In genomic region chr5:13553896-13554295, GRCh38 we compare ENCODE assay signal across 15 cellular contexts.
DNase-seq lines count a peak whose midpoint lies in the region; ATAC-seq and TF ChIP-seq lines count a peak whose summit lies in the region.
"Had no signal": no experiment of that assay in that cellular context is flagged by ENCODE, and none has a peak within 500 bp of the region (broad histone marks: within the 10 kb centered on the region; RNA-seq: fewer than 3 reads in every experiment).

No MANE protein-coding gene starts in this region.

- POLR2A ChIA-PET in activated CD8-positive, alpha-beta T cell treated with anti-CD3 and anti-CD28 coated beads for 36 hours (lab: Charles Lee), result no interaction called here
- POLR2A ChIA-PET in activated CD8-positive, alpha-beta T cell treated with anti-CD3 and anti-CD28 coated beads, Interleukin-2, amount 10 ng/mL, durations not matched to agents 7 days and 5 days (lab: Charles Lee), result no interaction called here

- no peak overlapping the region for H3K4me3 Mint-ChIP-seq in activated CD8-positive, alpha-beta T cell treated with anti-CD3 and anti-CD28 coated beads for 36 hours
- H3K4me3 Mint-ChIP-seq in activated CD8-positive, alpha-beta T cell treated with anti-CD3 and anti-CD28 coated beads, Interleukin-2, amount 10 ng/mL, durations not matched to agents 7 days and 5 days, result no peak overlapping the region
- no peak overlapping the region for H3K4me3 Mint-ChIP-seq in type B pancreatic cell

- H3K23ac ChIP-seq in mesenchymal stem cell (ENCODE audit: low read length in 2 of 2), result no peak overlapping the region

- TF ChIP-seq CTCF in activated CD8-positive, alpha-beta T cell treated with anti-CD3 and anti-CD28 coated beads for 36 hours (IDR thresholded peaks at IDR 0.05), result no peak
- TF ChIP-seq CTCF in fibroblast of the aortic adventitia (IDR thresholded peaks at IDR 0.05; ENCODE audit: insufficient read depth, low read length) (no peak), type B pancreatic cell (conservative IDR thresholded peaks at IDR 0.05) (no peak)

- H3K4me3 ChIP-seq in fibroblast of the aortic adventitia (ENCODE audit: low read depth, low read length) (no peak overlapping the region), mesenchymal stem cell (ENCODE audit: insufficient read depth in 1 of 2, low read depth in 1 of 2, low read length in 2 of 2) (no peak overlapping the region)
- H3K4me3 ChIP-seq: coronary artery, HAP-1, heart left ventricle, mucosa of descending colon had no signal

- no peaks in the 10 kb centered on the region for H3K79me1 ChIP-seq in mesenchymal stem cell (replicated peaks; ENCODE audit: low read length, poor library complexity, severe bottlenecking)

- no peak overlapping the region for H3K18ac ChIP-seq in mesenchymal stem cell (ENCODE audit: low read depth in 1 of 2, low read length in 2 of 2)

- no peak overlapping the region for H3K27ac Mint-ChIP-seq in activated CD8-positive, alpha-beta T cell treated with anti-CD3 and anti-CD28 coated beads for 36 hours
- H3K27ac Mint-ChIP-seq in activated CD8-positive, alpha-beta T cell treated with anti-CD3 and anti-CD28 coated beads, Interleukin-2, amount 10 ng/mL, durations not matched to agents 7 days and 5 days, result no peak overlapping the region
- no peak overlapping the region for H3K27ac Mint-ChIP-seq in type B pancreatic cell

- H3K9me3 ChIP-seq in mesenchymal stem cell (ENCODE audit: control insufficient read depth, low read length), result no peaks in the 10 kb centered on the region
- H3K9me3 ChIP-seq: HAP-1, heart left ventricle, mucosa of descending colon had no signal

- H4K8ac ChIP-seq in mesenchymal stem cell (ENCODE audit: low read length), result no peak overlapping the region

- no peak overlapping the region for H2BK12ac ChIP-seq in mesenchymal stem cell (ENCODE audit: low read length in 2 of 2)

- no peaks in the 10 kb centered on the region for H3K4me1 ChIP-seq in mesenchymal stem cell (ENCODE audit: control insufficient read depth, insufficient read depth, low read depth, low read length)
- H3K4me1 ChIP-seq: HAP-1, heart left ventricle had no signal

- no peaks in the 10 kb centered on the region for H3K4me1 Mint-ChIP-seq in activated CD8-positive, alpha-beta T cell treated with anti-CD3 and anti-CD28 coated beads for 36 hours (ENCODE audit: low read depth)
- H3K4me1 Mint-ChIP-seq in activated CD8-positive, alpha-beta T cell treated with anti-CD3 and anti-CD28 coated beads, Interleukin-2, amount 10 ng/mL, durations not matched to agents 7 days and 5 days (ENCODE audit: low read depth), result no peaks in the 10 kb centered on the region
- no peaks in the 10 kb centered on the region for H3K4me1 Mint-ChIP-seq in type B pancreatic cell (ENCODE audit: unreplicated experiment)

- no peak overlapping the region for H2AFZ ChIP-seq in mesenchymal stem cell (ENCODE audit: low read depth, low read length)

- no peaks in the 10 kb centered on the region for H3K27me3 ChIP-seq in mesenchymal stem cell (ENCODE audit: control insufficient read depth in 1 of 2, insufficient read depth in 1 of 2, low read length in 2 of 2)
- H3K27me3 ChIP-seq: heart left ventricle had no signal

- H3K9ac ChIP-seq in mesenchymal stem cell (ENCODE audit: low read length), result no peak overlapping the region

- ATAC-seq in activated CD8-positive, alpha-beta T cell treated with anti-CD3 and anti-CD28 coated beads for 36 hours, result no peak
- no peak for ATAC-seq in activated CD8-positive, alpha-beta T cell treated with anti-CD3 and anti-CD28 coated beads, Interleukin-2, amount 10 ng/mL, durations not matched to agents 7 days and 5 days
- ATAC-seq in HG03045 (IDR thresholded peaks at IDR 0.05; ENCODE audit: unreplicated experiment), result no peak
- ATAC-seq: mucosa of descending colon had no signal

- CTCF ChIA-PET in activated CD8-positive, alpha-beta T cell treated with anti-CD3 and anti-CD28 coated beads for 36 hours (lab: Charles Lee), result no interaction called here
- CTCF ChIA-PET in activated CD8-positive, alpha-beta T cell treated with anti-CD3 and anti-CD28 coated beads, Interleukin-2, amount 10 ng/mL, durations not matched to agents 7 days and 5 days (lab: Charles Lee), result no interaction called here

- no peak overlapping the region for H4K91ac ChIP-seq in mesenchymal stem cell (ENCODE audit: low read length)

- no peaks in the 10 kb centered on the region for H3K36me3 ChIP-seq in mesenchymal stem cell (ENCODE audit: control insufficient read depth in 1 of 2, insufficient read depth in 2 of 2, low read depth in 1 of 2, low read length in 2 of 2)
- H3K36me3 ChIP-seq: HAP-1, heart left ventricle had no signal

- H2BK120ac ChIP-seq in mesenchymal stem cell (ENCODE audit: low read depth, low read length), result no peak overlapping the region

- 37% methylated on average over 4 of the region's 4 CpGs for WGBS in mesenchymal stem cell

- no peak overlapping the region for H2AK5ac ChIP-seq in mesenchymal stem cell (ENCODE audit: low read length, severe bottlenecking)

- H3K27me3 Mint-ChIP-seq in activated CD8-positive, alpha-beta T cell treated with anti-CD3 and anti-CD28 coated beads for 36 hours, result no peaks in the 10 kb centered on the region
- no peaks in the 10 kb centered on the region for H3K27me3 Mint-ChIP-seq in activated CD8-positive, alpha-beta T cell treated with anti-CD3 and anti-CD28 coated beads, Interleukin-2, amount 10 ng/mL, durations not matched to agents 7 days and 5 days (ENCODE audit: low read depth)
- H3K27me3 Mint-ChIP-seq in type B pancreatic cell, result peaks cover 3% of the 10 kb centered on the region

- peaks cover 2% of the 10 kb centered on the region for H3K9me3 Mint-ChIP-seq in activated CD8-positive, alpha-beta T cell treated with anti-CD3 and anti-CD28 coated beads for 36 hours
- no peaks in the 10 kb centered on the region for H3K9me3 Mint-ChIP-seq in activated CD8-positive, alpha-beta T cell treated with anti-CD3 and anti-CD28 coated beads, Interleukin-2, amount 10 ng/mL, durations not matched to agents 7 days and 5 days (ENCODE audit: insufficient read depth)
- H3K9me3 Mint-ChIP-seq in type B pancreatic cell, result no peaks in the 10 kb centered on the region

- peak; percentile 2 for DNase-seq in activated CD8-positive, alpha-beta T cell treated with anti-CD3 and anti-CD28 coated beads for 36 hours
- DNase-seq in activated CD8-positive, alpha-beta T cell treated with anti-CD3 and anti-CD28 coated beads, Interleukin-2, amount 10 ng/mL, durations not matched to agents 7 days and 5 days, result no peak
- DNase-seq in RPMI8226 (peak; percentile 9), fibroblast of the aortic adventitia (ENCODE audit: low read depth) (peak; percentile 2), type B pancreatic cell (ENCODE audit: extremely low spot score, unreplicated experiment) (peak; percentile 71), DMS79 treated with DMSO at 0.1 percent for 48 hours (lab: John Stamatoyannopoulos, UW) (no peak), mesenchymal stem cell (no peak)
- DNase-seq: activated CD4-positive, CD25-positive, alpha-beta regulatory T cell treated with anti-CD3 and anti-CD28 coated beads, Interleukin-2, amount 50 U/mL, for 72 hours; activated effector memory CD4-positive, alpha-beta T cell treated with anti-CD3 and anti-CD28 coated beads, Interleukin-2, amount 50 U/mL, for 16 hours; NCI-H146 had no signal

- H3K27ac ChIP-seq in mesenchymal stem cell (ENCODE audit: low read length, poor library complexity, severe bottlenecking), result no peak overlapping the region
- H3K27ac ChIP-seq: coronary artery, heart left ventricle had no signal

- H3K4ac ChIP-seq in mesenchymal stem cell (ENCODE audit: low read depth in 1 of 2, low read length in 2 of 2), result no peak overlapping the region

- no peak overlapping the region for H3K14ac ChIP-seq in mesenchymal stem cell (ENCODE audit: low read length in 2 of 2)

- no peak overlapping the region for H2BK5ac ChIP-seq in mesenchymal stem cell (ENCODE audit: low read depth, low read length, poor library complexity, severe bottlenecking)

- no peaks in the 10 kb centered on the region for H3K36me3 Mint-ChIP-seq in activated CD8-positive, alpha-beta T cell treated with anti-CD3 and anti-CD28 coated beads for 36 hours (ENCODE audit: low read depth)
- H3K36me3 Mint-ChIP-seq in activated CD8-positive, alpha-beta T cell treated with anti-CD3 and anti-CD28 coated beads, Interleukin-2, amount 10 ng/mL, durations not matched to agents 7 days and 5 days (ENCODE audit: low read depth), result no peaks in the 10 kb centered on the region
- H3K36me3 Mint-ChIP-seq in type B pancreatic cell, result no peaks in the 10 kb centered on the region

- no peak overlapping the region for H3K4me2 ChIP-seq in mesenchymal stem cell (ENCODE audit: low read length, poor library complexity, severe bottlenecking)

- no peak overlapping the region for H2BK15ac ChIP-seq in mesenchymal stem cell (ENCODE audit: low read depth, poor library complexity, severe bottlenecking)

- intact Hi-C loops in activated CD8-positive, alpha-beta T cell treated with anti-CD3 and anti-CD28 coated beads for 36 hours (cut with micrococcal nuclease), result no loop called here

Comparison
In these comparisons a context has a peak if more than half of its experiments do, and no peak if none do; other contexts are left out.
1. DNase-seq: peak in activated CD8-positive, alpha-beta T cell treated with anti-CD3 and anti-CD28 coated beads for 36 hours (single experiment), RPMI8226 (single experiment), fibroblast of the aortic adventitia (single experiment) and type B pancreatic cell (single experiment); none in activated CD8-positive, alpha-beta T cell treated with anti-CD3 and anti-CD28 coated beads, Interleukin-2, amount 10 ng/mL, durations not matched to agents 7 days and 5 days (single experiment), DMS79 treated with DMSO at 0.1 percent for 48 hours (single experiment) and mesenchymal stem cell (single experiment).